Comparison of ENCODE assay signal across 19 cellular contexts in genomic region chr10:133310789-133311188, GRCh38. TPM values are rescaled to one million over a fixed set of nuclear protein-coding genes. Genes with fewer than 3 reads are reported as not detected.
A peak's percentile ranks its signal among the peaks of the same experiment; 100 is the strongest.
DNase-seq lines count a peak whose midpoint lies in the region; ATAC-seq and TF ChIP-seq lines count a peak whose summit lies in the region.
"Had no signal": no experiment of that assay in that cellular context is flagged by ENCODE, and none has a peak within 500 bp of the region (broad histone marks: within the 10 kb centered on the region; RNA-seq: fewer than 3 reads in every experiment).

No MANE protein-coding gene starts in this region.

- no peak overlapping the region for H3K4me3 ChIP-seq in CD4-positive, alpha-beta memory T cell (ENCODE audit: low read length in 2 of 2)
- peak overlapping the region; percentile 81 for H3K4me3 ChIP-seq in LNCaP clone FGC (ENCODE audit: low read depth, low read length)
- H3K4me3 ChIP-seq in spleen = no peak overlapping the region
- H3K4me3 ChIP-seq in Peyer's patch = no peak overlapping the region
- no peak overlapping the region for H3K4me3 ChIP-seq in MM.1S (ENCODE audit: low read length)
- H3K4me3 ChIP-seq: BLaER1 treated with 17β-estradiol and CSF1 and Interleukin-3, amounts not matched to agents 10 nM and 100 nM; GM23248 had no signal

- no peaks in the 10 kb centered on the region for H3K27me3 ChIP-seq in CD4-positive, alpha-beta memory T cell (ENCODE audit: insufficient read depth, low read length)
- no peaks in the 10 kb centered on the region for H3K27me3 ChIP-seq in spleen (replicated peaks in 1 of 7)
- no peaks in the 10 kb centered on the region for H3K27me3 ChIP-seq in Peyer's patch
- H3K27me3 ChIP-seq in MM.1S (replicated peaks; ENCODE audit: insufficient read depth, low read length) = no peaks in the 10 kb centered on the region
- H3K27me3 ChIP-seq: BLaER1 treated with 17β-estradiol and CSF1 and Interleukin-3, amounts not matched to agents 10 nM and 100 nM had no signal

- peak in 1 of 5 donors; percentile 6 for DNase-seq in CD4-positive, alpha-beta memory T cell
- DNase-seq in LNCaP clone FGC (ENCODE audit: low read depth) (no peak), immature natural killer cell (no peak), spleen (peak; percentile 47), Peyer's patch (no peak), MM.1S (no peak)
- DNase-seq: Calu3, DMS79, GM23248, KG1, NCI-H1105, NCI-H187 treated with DMSO at 0.1 percent for 48 hours, NCI-H446, NCI-H748 treated with DMSO at 0.1 percent for 48 hours had no signal

- no peaks in the 10 kb centered on the region for H3K9me3 ChIP-seq in CD4-positive, alpha-beta memory T cell (ENCODE audit: control insufficient read depth in 1 of 2, low read length in 2 of 2)
- H3K9me3 ChIP-seq in spleen (no peaks in the 10 kb centered on the region), Peyer's patch (no peaks in the 10 kb centered on the region), MM.1S (replicated peaks; ENCODE audit: insufficient read depth, low read length) (no peaks in the 10 kb centered on the region)

- no peak overlapping the region for H3K9ac ChIP-seq in MM.1S (ENCODE audit: low read length)
- H3K9ac ChIP-seq: GM23248 had no signal

- ATAC-seq in GM18498 (IDR thresholded peaks at IDR 0.05; ENCODE audit: unreplicated experiment) = no peak
- ATAC-seq: HCT116, SK-N-SH treated with all-trans-retinoic acid at 6 μM for 48 hours had no signal

- H3K9me2 ChIP-seq in MM.1S (replicated peaks; ENCODE audit: insufficient read depth, low read length) = no peaks in the 10 kb centered on the region

- POLR2A ChIA-PET in CD4-positive, alpha-beta memory T cell (lab: Charles Lee; ENCODE audit: partially characterized antibody) = interaction anchor here (0.9 to 1.5 kb wide), 2 partner anchors 50 to 54 kb away, joined by 3 to 5 read pairs; no protein-coding TSS in a partner anchor

- H3K9me3 Mint-ChIP-seq in CD4-positive, alpha-beta memory T cell = peaks cover 0 to 5% (median 0%) of the 10 kb centered on the region in 8 donors
- H3K9me3 Mint-ChIP-seq in immature natural killer cell = peaks cover 0 to 2% (median 0%) of the 10 kb centered on the region in 6 donors

- peaks cover 9 to 31% (median 22%) of the 10 kb centered on the region in 4 donors for H3K4me1 Mint-ChIP-seq in CD4-positive, alpha-beta memory T cell
- H3K4me1 Mint-ChIP-seq in immature natural killer cell = peaks cover 18 to 23% of the 10 kb centered on the region in 2 donors

- H2AFZ ChIP-seq in MM.1S (ENCODE audit: low read length) = no peak overlapping the region
- H2AFZ ChIP-seq: GM23248 had no signal

- no peak for TF ChIP-seq POLR2A in spleen (IDR thresholded peaks at IDR 0.05)
- TF ChIP-seq POLR2A in Peyer's patch (IDR thresholded peaks at IDR 0.05) = no peak

- H3K4me1 ChIP-seq in CD4-positive, alpha-beta memory T cell (ENCODE audit: insufficient read depth, low read length) = peaks cover 19% of the 10 kb centered on the region
- peaks cover 17 to 47% (median 37%) of the 10 kb centered on the region in 6 donors for H3K4me1 ChIP-seq in spleen
- H3K4me1 ChIP-seq in Peyer's patch = peaks cover 0 to 31% (median 6%) of the 10 kb centered on the region in 4 donors
- peaks cover 10% of the 10 kb centered on the region for H3K4me1 ChIP-seq in MM.1S (ENCODE audit: low read length)

- intact Hi-C loops in CD4-positive, alpha-beta memory T cell (cut with micrococcal nuclease) = loop anchor here (10.0 kb wide), 1 partner anchor 406 kb away; no protein-coding TSS in a partner anchor
- intact Hi-C loops in spleen (cut with DNase I; ENCODE audit: low total_unique reads) = no loop called here

- H3K36me3 ChIP-seq in CD4-positive, alpha-beta memory T cell (ENCODE audit: insufficient read depth, low read length) = no peaks in the 10 kb centered on the region
- H3K36me3 ChIP-seq in spleen = peaks cover 0 to 41% (median 32%) of the 10 kb centered on the region in 6 donors
- H3K36me3 ChIP-seq in Peyer's patch = peaks cover 0 to 35% (median 0%) of the 10 kb centered on the region in 3 donors
- no peaks in the 10 kb centered on the region for H3K36me3 ChIP-seq in MM.1S (replicated peaks; ENCODE audit: insufficient read depth, low read length)

- 96 to 99% (median 97%) methylated on average over 8 of the region's 8 CpGs for WGBS in spleen, 5 donors

- H3K79me2 ChIP-seq in MM.1S (ENCODE audit: low read length) = peaks cover 27% of the 10 kb centered on the region

- TF ChIP-seq CTCF in LNCaP clone FGC (IDR thresholded peaks at IDR 0.05; ENCODE audit: control insufficient read depth, extremely low read depth, insufficient read depth) (no peak), spleen (IDR thresholded peaks at IDR 0.05 in 8 of 11, conservative IDR thresholded peaks at IDR 0.05 in 3 of 11) (no peak), Peyer's patch (IDR thresholded peaks at IDR 0.05) (no peak), MM.1S (IDR thresholded peaks at IDR 0.05; ENCODE audit: low read length) (no peak)

- peaks cover 0 to 6% of the 10 kb centered on the region in 2 donors for H3K27me3 Mint-ChIP-seq in CD4-positive, alpha-beta memory T cell
- H3K27me3 Mint-ChIP-seq in immature natural killer cell (ENCODE audit: low read depth in 3 of 3) = peaks cover 15 to 20% (median 16%) of the 10 kb centered on the region in 3 donors

- peaks cover 4 to 35% of the 10 kb centered on the region in 2 donors for H3K36me3 Mint-ChIP-seq in CD4-positive, alpha-beta memory T cell
- peaks cover 0 to 12% (median 0%) of the 10 kb centered on the region in 3 donors for H3K36me3 Mint-ChIP-seq in immature natural killer cell

- CTCF ChIA-PET in CD4-positive, alpha-beta memory T cell (lab: Charles Lee; ENCODE audit: partially characterized antibody) = interaction anchor here (0.6 to 2.5 kb wide), 2 partner anchors 19 to 83 kb away, joined by 3 to 9 read pairs; no protein-coding TSS in a partner anchor

- no peak overlapping the region for H3K4me2 ChIP-seq in MM.1S (ENCODE audit: low read depth, low read length)

- peaks cover 6% of the 10 kb centered on the region; the same call in 1 of the 2 replicates for H3F3A ChIP-seq in MM.1S (ENCODE audit: insufficient read depth, low read length)

- H4K20me1 ChIP-seq in MM.1S (ENCODE audit: insufficient read depth, low read length) = no peaks in the 10 kb centered on the region

- H3K4me3 Mint-ChIP-seq in CD4-positive, alpha-beta memory T cell = peak overlapping the region in 3 of 8 donors; percentile 13 to 39 (median 15)
- H3K4me3 Mint-ChIP-seq in immature natural killer cell = peak overlapping the region in 3 of 5 donors; percentile 30 to 50 (median 33)

- H3K27ac Mint-ChIP-seq in CD4-positive, alpha-beta memory T cell = peak overlapping the region in 5 of 7 donors; percentile 3 to 80 (median 55)
- H3K27ac Mint-ChIP-seq in immature natural killer cell = peak overlapping the region in 2 of 6 donors; percentile 50 to 69

- H3K27ac ChIP-seq in CD4-positive, alpha-beta memory T cell (ENCODE audit: low read depth, low read length) = no peak overlapping the region
- no peak overlapping the region for H3K27ac ChIP-seq in spleen
- H3K27ac ChIP-seq in Peyer's patch = no peak overlapping the region
- H3K27ac ChIP-seq in MM.1S (ENCODE audit: low read length) = no peak overlapping the region
- H3K27ac ChIP-seq: BLaER1 treated with 17β-estradiol and CSF1 and Interleukin-3, amounts not matched to agents 10 nM and 100 nM; GM23248 had no signal

RNA-seq across cellular contexts. Expression of gene ZNF511, which starts 2.1 kb away (rescaled TPM):
- 10 to 100 TPM; 31.5 to 33.1 TPM for total RNA-seq in CD4-positive, alpha-beta memory T cell
- polyA plus RNA-seq in CD4-positive, alpha-beta memory T cell = 100 to 1,000 TPM in 1 of 2 donors, 10 to 100 TPM in 1; 69.0 to 107 TPM
- 10 to 100 TPM; 73.2 to 90.2 (median 88.0) TPM for polyA plus RNA-seq in immature natural killer cell
- total RNA-seq in spleen = 10 to 100 TPM; 26.3 to 33.1 (median 29.2) TPM
- polyA plus RNA-seq in spleen = 10 to 100 TPM; 43.3 to 50.6 (median 44.7) TPM
- 10 to 100 TPM; 25.7 to 42.9 (median 30.5) TPM for total RNA-seq in Peyer's patch

RNA-seq across cellular contexts. Expression of gene TUBGCP2, which starts 2.1 kb away (rescaled TPM):
- 10 to 100 TPM; 66.5 to 74.0 TPM for total RNA-seq in CD4-positive, alpha-beta memory T cell
- polyA plus RNA-seq in CD4-positive, alpha-beta memory T cell = 10 to 100 TPM; 14.1 to 40.8 TPM
- 10 to 100 TPM; 11.0 to 44.3 (median 27.5) TPM for polyA plus RNA-seq in immature natural killer cell
- 10 to 100 TPM; 40.2 to 61.2 (median 51.9) TPM for total RNA-seq in spleen
- polyA plus RNA-seq in spleen = 100 to 1,000 TPM in 2 of 3 donors, 10 to 100 TPM in 1; 85.2 to 201 (median 132) TPM
- total RNA-seq in Peyer's patch = 10 to 100 TPM; 40.1 to 85.0 (median 67.8) TPM

RNA-seq across cellular contexts. Expression of gene CALY, which starts 25.9 kb away (rescaled TPM):
- 1 to 10 TPM; 6.4 to 7.2 TPM for total RNA-seq in CD4-positive, alpha-beta memory T cell
- polyA plus RNA-seq in CD4-positive, alpha-beta memory T cell = 1 to 10 TPM; 1.4 to 2.2 TPM
- polyA plus RNA-seq in immature natural killer cell (not detected), spleen (under 1 TPM; 0.04 to 0.12 (median 0.10) TPM)
- total RNA-seq in spleen (1 to 10 TPM in 3 of 7 donors, under 1 TPM in 3, not detected in 1; 0.30 to 3.4 (median 0.94) TPM), Peyer's patch (1 to 10 TPM in 2 of 4 donors, under 1 TPM in 1, not detected in 1; 0.88 to 1.6 (median 1.5) TPM)
- total RNA-seq: Calu3, MCF 10A had no signal
- polyA plus RNA-seq: GM23248 had no signal

RNA-seq across cellular contexts. Expression of gene ADAM8, which starts 34.1 kb away (rescaled TPM):
- total RNA-seq in CD4-positive, alpha-beta memory T cell = 10 to 100 TPM; 87.2 to 90.3 TPM
- polyA plus RNA-seq in CD4-positive, alpha-beta memory T cell = 10 to 100 TPM; 63.9 to 97.8 TPM
- polyA plus RNA-seq in immature natural killer cell (100 to 1,000 TPM; 143 to 294 (median 153) TPM), spleen (10 to 100 TPM; 10.1 to 27.2 (median 20.4) TPM)
- total RNA-seq in spleen (100 to 1,000 TPM in 3 of 7 donors, 10 to 100 TPM in 4; 43.3 to 177 (median 99.1) TPM), Peyer's patch (10 to 100 TPM in 1 of 4 donors, 1 to 10 TPM in 3; 5.4 to 12.4 (median 6.4) TPM)
- polyA plus RNA-seq: GM23248 had no signal

RNA-seq across cellular contexts. Expression of gene PRAP1, which starts 36.4 kb away (rescaled TPM):
- not detected for total RNA-seq in CD4-positive, alpha-beta memory T cell
- polyA plus RNA-seq in CD4-positive, alpha-beta memory T cell = not detected
- polyA plus RNA-seq in immature natural killer cell (not detected), spleen (not detected)
- total RNA-seq in spleen (not detected), Peyer's patch (1,000 to 10,000 TPM in 3 of 4 donors, 10 to 100 TPM in 1; 52.8 to 2,204 (median 1,384) TPM)
- total RNA-seq: Calu3, GM23248, MCF 10A had no signal
- polyA plus RNA-seq: GM23248 had no signal
